8 cellular contexts compared by ENCODE assay signal in the genomic region with DNA sequence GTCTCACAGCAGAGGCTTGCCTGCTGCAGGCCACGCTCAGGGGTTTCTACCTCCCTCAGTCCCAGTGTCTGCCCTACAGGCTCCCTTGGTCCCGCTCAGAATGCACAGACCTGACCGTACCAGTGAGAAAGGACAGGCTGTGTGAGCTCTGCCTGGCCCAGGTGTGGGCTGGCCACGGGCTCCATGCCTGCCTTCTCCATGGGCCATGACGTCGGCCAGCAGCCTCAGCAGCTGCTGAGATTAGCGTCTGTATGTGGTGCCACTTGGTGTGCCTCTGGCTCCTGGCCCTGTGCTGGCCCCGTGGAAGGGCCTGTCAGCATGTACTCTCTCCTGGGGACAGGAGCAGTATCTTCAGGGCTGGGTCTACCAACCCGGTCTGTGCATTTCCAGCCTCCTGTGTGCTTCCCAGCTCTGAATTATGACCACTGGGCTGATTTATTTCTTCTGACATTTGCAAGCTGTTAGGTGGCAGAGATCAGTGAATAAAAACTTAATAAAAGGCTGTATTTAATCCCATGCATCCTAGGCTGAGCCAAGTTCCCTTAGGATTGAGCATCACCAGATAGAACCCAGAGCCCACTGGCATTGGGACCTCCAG. TPM values are rescaled to one million over a fixed set of nuclear protein-coding genes. Genes with fewer than 3 reads are reported as not detected.
A peak's percentile ranks its signal among the peaks of the same experiment; 100 is the strongest.
DNase-seq lines count a peak whose midpoint lies in the region; ATAC-seq and TF ChIP-seq lines count a peak whose summit lies in the region.

No MANE protein-coding gene starts in this region.

- H3K27ac Mint-ChIP-seq in CD8-positive, alpha-beta T cell = peak overlapping the region; percentile 97
- H3K27ac Mint-ChIP-seq in nephron = peak overlapping the region in 2 of 3 experiments; percentile 17 to 78

- H3K27me3 ChIP-seq in CD8-positive, alpha-beta T cell (ENCODE audit: insufficient read depth, low read length) = no peaks in the 10 kb centered on the region

- DNase-seq in CD8-positive, alpha-beta T cell = no peak
- peak; percentile 31 for DNase-seq in NCI-H1092 (lab: John Stamatoyannopoulos, UW)
- peak; percentile 60 for DNase-seq in cerebellum (ENCODE audit: low spot score)
- DNase-seq in posterior vena cava (ENCODE audit: low spot score) = no peak

- no peaks in the 10 kb centered on the region for H3K27me3 Mint-ChIP-seq in CD8-positive, alpha-beta T cell (ENCODE audit: low read depth)
- no peaks in the 10 kb centered on the region for H3K27me3 Mint-ChIP-seq in nephron (ENCODE audit: low read depth)

- POLR2A ChIA-PET in CD8-positive, alpha-beta T cell (lab: Charles Lee) = interaction anchor here (1.5 to 16.5 kb wide), 5 partner anchors 6 to 138 kb away, joined by 4 to 296 read pairs (median 246); a partner anchor contains a TSS

- peak overlapping the region; percentile 79 for H3K4me3 Mint-ChIP-seq in CD8-positive, alpha-beta T cell
- peak overlapping the region in 2 of 3 experiments; percentile 2 to 47 for H3K4me3 Mint-ChIP-seq in nephron

- peaks cover 60% of the 10 kb centered on the region for H3K36me3 Mint-ChIP-seq in CD8-positive, alpha-beta T cell
- no peaks in the 10 kb centered on the region for H3K36me3 Mint-ChIP-seq in nephron (ENCODE audit: low read depth)

- peaks cover 4% of the 10 kb centered on the region for H3K36me3 ChIP-seq in CD8-positive, alpha-beta T cell (ENCODE audit: insufficient read depth, low read length)

- H3K4me3 ChIP-seq in CD8-positive, alpha-beta T cell (ENCODE audit: low read depth, low read length) = peak overlapping the region; percentile 19

- ATAC-seq in CD8-positive, alpha-beta T cell = no peak
- ATAC-seq in HG03460 (IDR thresholded peaks at IDR 0.05; ENCODE audit: unreplicated experiment) (no peak), GM21515 (IDR thresholded peaks at IDR 0.05; ENCODE audit: unreplicated experiment) (no peak), GM21447 (IDR thresholded peaks at IDR 0.05; ENCODE audit: unreplicated experiment) (no peak)

- no peaks in the 10 kb centered on the region for H3K9me3 ChIP-seq in CD8-positive, alpha-beta T cell (ENCODE audit: low read length)

- H3K4me1 Mint-ChIP-seq in CD8-positive, alpha-beta T cell (ENCODE audit: low read depth) = peaks cover 98% of the 10 kb centered on the region
- H3K4me1 Mint-ChIP-seq in nephron = peaks cover 57% of the 10 kb centered on the region

- peak overlapping the region; percentile 58 for H3K27ac ChIP-seq in CD8-positive, alpha-beta T cell (ENCODE audit: low read depth, low read length)

- intact Hi-C loops in CD8-positive, alpha-beta T cell (cut with DNase I, micrococcal nuclease) = no loop called here
- intact Hi-C loops in posterior vena cava (cut with DNase I) = no loop called here

- CTCF ChIA-PET in CD8-positive, alpha-beta T cell (lab: Charles Lee) = interaction anchor here (0.8 to 18.1 kb wide), 3 partner anchors 9 to 136 kb away, joined by 3 to 286 read pairs (median 50); a partner anchor contains a TSS

- no peaks in the 10 kb centered on the region for H3K9me3 Mint-ChIP-seq in CD8-positive, alpha-beta T cell
- no peaks in the 10 kb centered on the region for H3K9me3 Mint-ChIP-seq in nephron

- peaks cover 100% of the 10 kb centered on the region for H3K4me1 ChIP-seq in CD8-positive, alpha-beta T cell (ENCODE audit: insufficient read depth, low read length)

- TF ChIP-seq CTCF in CD8-positive, alpha-beta T cell (IDR thresholded peaks at IDR 0.05) = no peak
- no peak for TF ChIP-seq CTCF in nephron (IDR thresholded peaks at IDR 0.05; ENCODE audit: unreplicated experiment in 3 of 3)

RNA-seq across cellular contexts. Expression of a gene that starts 25.7 kb away (rescaled TPM):
- total RNA-seq in CD8-positive, alpha-beta T cell = 100 to 1,000 TPM; 359 to 364 TPM
- total RNA-seq in cerebellum (28.9 TPM), posterior vena cava (10 to 100 TPM; 49.6 to 97.8 TPM)

Comparison
In these comparisons a context has a peak if more than half of its experiments do, and no peak if none do; other contexts are left out.
1. DNase-seq: peak in NCI-H1092 (single experiment) and cerebellum (single experiment); none in CD8-positive, alpha-beta T cell (0 of 7) and posterior vena cava (single experiment).